8 cellular contexts compared by ENCODE assay signal in the genomic region with DNA sequence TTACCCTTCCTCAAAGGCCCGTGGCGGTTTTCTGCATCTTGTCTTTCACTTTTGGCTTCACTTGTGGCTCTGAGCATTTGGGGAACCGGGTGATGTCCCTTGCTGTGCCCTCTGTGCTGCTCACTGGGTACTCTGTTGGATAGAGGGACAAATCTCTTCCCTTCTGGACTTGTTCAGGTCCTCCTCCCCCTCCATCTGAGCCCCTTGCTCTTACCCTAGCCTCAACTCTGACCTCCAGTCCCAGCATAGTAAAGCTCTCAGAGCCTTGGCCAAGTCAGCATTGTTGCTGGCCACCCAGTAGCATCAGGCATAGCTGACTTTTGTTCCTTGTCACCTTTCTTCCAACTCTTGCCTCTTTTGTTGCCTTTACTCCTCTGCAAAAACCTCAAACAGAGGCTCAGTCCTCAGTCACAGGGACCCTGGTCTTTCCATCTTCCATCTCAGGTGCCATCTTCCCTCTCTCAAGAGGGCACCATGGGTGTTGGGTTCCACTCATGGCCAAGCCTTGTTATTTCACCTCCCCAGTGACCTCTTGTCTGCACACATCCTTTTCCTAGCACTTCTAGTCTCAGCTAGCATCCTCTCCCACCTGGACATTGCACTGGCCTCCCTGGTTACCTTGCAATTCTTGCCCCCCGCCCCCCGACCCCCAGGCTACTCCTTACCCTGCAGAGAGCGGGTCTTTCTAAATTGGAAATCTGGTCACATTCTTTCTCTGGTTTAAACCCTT. TPM values are rescaled to one million over a fixed set of nuclear protein-coding genes. Genes with fewer than 3 reads are reported as not detected.
DNase-seq lines count a peak whose midpoint lies in the region; ATAC-seq and TF ChIP-seq lines count a peak whose summit lies in the region.

No MANE protein-coding gene starts in this region.

- no peaks in the 10 kb centered on the region for H3K27me3 Mint-ChIP-seq in activated CD8-positive, alpha-beta memory T cell treated with anti-CD3 and anti-CD28 coated beads, Interleukin-2, amount 10 ng/mL, durations not matched to agents 7 days and 5 days

- H3K4me3 ChIP-seq in fibroblast of mammary gland (ENCODE audit: control insufficient read depth, low read depth, low read length) = peak overlapping the region; percentile 88

- peak overlapping the region; percentile 99 for H3K4me3 Mint-ChIP-seq in activated CD8-positive, alpha-beta memory T cell treated with anti-CD3 and anti-CD28 coated beads, Interleukin-2, amount 10 ng/mL, durations not matched to agents 7 days and 5 days

- TF ChIP-seq CTCF in fibroblast of mammary gland (conservative IDR thresholded peaks at IDR 0.05; ENCODE audit: control insufficient read depth, insufficient read depth, low read depth, low read length) = no peak

- peak; percentile 56 for ATAC-seq in GM19455 (IDR thresholded peaks at IDR 0.05; ENCODE audit: unreplicated experiment)
- no peak for ATAC-seq in activated CD8-positive, alpha-beta memory T cell treated with anti-CD3 and anti-CD28 coated beads, Interleukin-2, amount 10 ng/mL, durations not matched to agents 7 days and 5 days
- ATAC-seq in HG03039 (IDR thresholded peaks at IDR 0.05; ENCODE audit: unreplicated experiment) = no peak

- peak overlapping the region; percentile 98 for H3K27ac Mint-ChIP-seq in activated CD8-positive, alpha-beta memory T cell treated with anti-CD3 and anti-CD28 coated beads, Interleukin-2, amount 10 ng/mL, durations not matched to agents 7 days and 5 days

- peaks cover 25% of the 10 kb centered on the region for H3K36me3 Mint-ChIP-seq in activated CD8-positive, alpha-beta memory T cell treated with anti-CD3 and anti-CD28 coated beads, Interleukin-2, amount 10 ng/mL, durations not matched to agents 7 days and 5 days

- in situ Hi-C loops in KBM-7 (cut with MboI; ENCODE audit: low pct_unique_long_range_greater_than_20kb, low sequenced_read_pairs) = no loop called here

- H3K9me3 Mint-ChIP-seq in activated CD8-positive, alpha-beta memory T cell treated with anti-CD3 and anti-CD28 coated beads, Interleukin-2, amount 10 ng/mL, durations not matched to agents 7 days and 5 days (ENCODE audit: low read depth) = no peaks in the 10 kb centered on the region

- CTCF ChIA-PET in activated CD8-positive, alpha-beta memory T cell treated with anti-CD3 and anti-CD28 coated beads, Interleukin-2, amount 10 ng/mL, durations not matched to agents 7 days and 5 days (lab: Charles Lee) = interaction anchor here (0.6 to 4.5 kb wide), 13 partner anchors 9 to 423 kb away, joined by 3 to 35 read pairs (median 5); a partner anchor contains a TSS

- peak; percentile 39 for DNase-seq in DMS114 treated with DMSO at 0.1 percent for 48 hours (lab: John Stamatoyannopoulos, UW; ENCODE audit: unreplicated experiment)
- DNase-seq in KBM-7 = peak; percentile 89
- peak; percentile 93 for DNase-seq in activated CD8-positive, alpha-beta memory T cell treated with anti-CD3 and anti-CD28 coated beads, Interleukin-2, amount 10 ng/mL, durations not matched to agents 7 days and 5 days
- DNase-seq in fibroblast of mammary gland (ENCODE audit: low read depth) = no peak
- peak; percentile 83 for DNase-seq in pons (ENCODE audit: low spot score)
- DNase-seq in T1000 (lab: John Stamatoyannopoulos, UW) = no peak

- peaks cover 47% of the 10 kb centered on the region for H3K4me1 Mint-ChIP-seq in activated CD8-positive, alpha-beta memory T cell treated with anti-CD3 and anti-CD28 coated beads, Interleukin-2, amount 10 ng/mL, durations not matched to agents 7 days and 5 days

RNA-seq across cellular contexts. Expression of a gene that starts 0.4 kb away (rescaled TPM):
- 100 to 1,000 TPM; 250 to 296 TPM for total RNA-seq in activated CD8-positive, alpha-beta memory T cell treated with anti-CD3 and anti-CD28 coated beads, Interleukin-2, amount 10 ng/mL, durations not matched to agents 7 days and 5 days

RNA-seq across cellular contexts. Expression of a gene that starts 5.4 kb away (rescaled TPM):
- 1 to 10 TPM; 5.0 to 6.7 TPM for total RNA-seq in activated CD8-positive, alpha-beta memory T cell treated with anti-CD3 and anti-CD28 coated beads, Interleukin-2, amount 10 ng/mL, durations not matched to agents 7 days and 5 days

RNA-seq across cellular contexts. Expression of a gene that starts 6.9 kb away (rescaled TPM):
- 10 to 100 TPM; 15.6 to 22.7 TPM for total RNA-seq in activated CD8-positive, alpha-beta memory T cell treated with anti-CD3 and anti-CD28 coated beads, Interleukin-2, amount 10 ng/mL, durations not matched to agents 7 days and 5 days

RNA-seq across cellular contexts. Expression of a gene that starts 31.4 kb away (rescaled TPM):
- 10 to 100 TPM; 47.7 to 51.2 TPM for total RNA-seq in activated CD8-positive, alpha-beta memory T cell treated with anti-CD3 and anti-CD28 coated beads, Interleukin-2, amount 10 ng/mL, durations not matched to agents 7 days and 5 days

RNA-seq across cellular contexts. Expression of a gene that starts 43.3 kb away (rescaled TPM):
- total RNA-seq in activated CD8-positive, alpha-beta memory T cell treated with anti-CD3 and anti-CD28 coated beads, Interleukin-2, amount 10 ng/mL, durations not matched to agents 7 days and 5 days = under 1 TPM in 1 of 2 experiments, not detected in 1; 0.28 TPM

Comparison
In these comparisons a context has a peak if more than half of its experiments do, and no peak if none do; other contexts are left out.
1. DNase-seq: peak in DMS114 treated with DMSO at 0.1 percent for 48 hours (single experiment), KBM-7 (single experiment), activated CD8-positive, alpha-beta memory T cell treated with anti-CD3 and anti-CD28 coated beads, Interleukin-2, amount 10 ng/mL, durations not matched to agents 7 days and 5 days (single experiment) and pons (single experiment); none in fibroblast of mammary gland (single experiment) and T1000 (single experiment).